Comparison of ENCODE assay signal across 18 cellular contexts in the genomic region with DNA sequence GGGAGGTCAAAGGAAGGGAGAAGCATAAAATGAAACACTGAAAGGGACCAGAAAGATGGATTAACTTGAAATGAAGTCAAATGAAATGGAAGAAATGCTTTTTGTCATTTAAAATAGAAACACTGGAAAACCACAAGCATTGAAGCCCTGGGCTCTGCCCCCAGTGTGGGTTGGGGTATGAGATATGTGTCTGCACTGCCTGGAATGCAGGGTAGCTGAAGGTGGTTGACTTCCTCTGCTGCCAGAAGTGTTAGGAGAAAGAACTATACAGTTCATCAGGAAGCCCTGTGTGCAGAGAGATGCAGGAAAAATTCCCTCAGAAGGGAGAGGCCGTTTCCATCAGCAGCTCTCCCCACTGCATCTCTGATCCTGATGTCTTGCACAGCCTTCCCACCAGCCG.
"Had no signal": no experiment of that assay in that cellular context is flagged by ENCODE, and none has a peak within 500 bp of the region (broad histone marks: within the 10 kb centered on the region; RNA-seq: fewer than 3 reads in every experiment).

No MANE protein-coding gene starts in this region.

- H3K4me3 ChIP-seq: psoas muscle, sigmoid colon, suprapubic skin, upper lobe of right lung had no signal

- H3K4me3 Mint-ChIP-seq: activated naive CD8-positive, alpha-beta T cell treated with anti-CD3 and anti-CD28 coated beads, Interleukin-2, amount 50 U/mL, for 24 hours; brain; endodermal cell; immature natural killer cell; nephron progenitor cell had no signal

- H3K9me3 Mint-ChIP-seq: activated naive CD8-positive, alpha-beta T cell treated with anti-CD3 and anti-CD28 coated beads, Interleukin-2, amount 50 U/mL, for 24 hours; brain; endodermal cell; immature natural killer cell; nephron progenitor cell had no signal

- DNase-seq: activated CD4-positive, alpha-beta T cell treated with anti-CD3 and anti-CD28 coated beads for 48 hours; activated naive CD4-positive, alpha-beta T cell treated with Interleukin-2 at 50 U/mL for 16 hours; activated naive CD8-positive, alpha-beta T cell treated with anti-CD3 and anti-CD28 coated beads, Interleukin-2, amount 50 U/mL, for 24 hours; dermis blood vessel endothelial cell; endodermal cell; erythroblast; glutamatergic neuron; immature natural killer cell; nephron progenitor cell; psoas muscle; sigmoid colon; stimulated activated CD4-positive, alpha-beta T cell treated with anti-CD3 and anti-CD28 coated beads, Interleukin-2, amount 100 ng/mL, for 48 hours; stimulated activated naive CD4-positive, alpha-beta T cell treated with Interleukin-2 at 50 U/mL for 16 hours; T-helper 1 cell; upper lobe of right lung had no signal

- H3K27me3 Mint-ChIP-seq: activated naive CD8-positive, alpha-beta T cell treated with anti-CD3 and anti-CD28 coated beads, Interleukin-2, amount 50 U/mL, for 24 hours had no signal

- H3K27ac Mint-ChIP-seq: activated naive CD8-positive, alpha-beta T cell treated with anti-CD3 and anti-CD28 coated beads, Interleukin-2, amount 50 U/mL, for 24 hours; brain; endodermal cell; immature natural killer cell; nephron progenitor cell had no signal

- H3K27me3 ChIP-seq: sigmoid colon, suprapubic skin, upper lobe of right lung had no signal

- H3K27ac ChIP-seq: psoas muscle, sigmoid colon, suprapubic skin, upper lobe of right lung had no signal

- H3K36me3 ChIP-seq: sigmoid colon, upper lobe of right lung had no signal

- H3K4me1 Mint-ChIP-seq: endodermal cell had no signal

- H3K4me1 ChIP-seq: psoas muscle had no signal

- ATAC-seq: activated naive CD8-positive, alpha-beta T cell treated with anti-CD3 and anti-CD28 coated beads, Interleukin-2, amount 50 U/mL, for 24 hours; left lobe of liver; psoas muscle; upper lobe of right lung had no signal

- H3K9me3 ChIP-seq: psoas muscle, sigmoid colon, suprapubic skin, upper lobe of right lung had no signal
